1 cellular context compared by ENCODE assay signal in genomic region chr4:179196511-179196910, GRCh38.
TF ChIP-seq lines count a peak whose summit lies in the region.

No MANE protein-coding gene starts in this region.

TF ChIP-seq in GM23338, 12 proteins besides CTCF, POLR2A, EP300 and RAD21 (continued from another document):
- TF ChIP-seq ZNF462 (CRISPR knock-in tag; IDR thresholded peaks at IDR 0.05) (no peak), NANOG (IDR thresholded peaks at IDR 0.05; ENCODE audit: borderline replicate concordance) (no peak), POLR2AphosphoS5 (IDR thresholded peaks at IDR 0.05; ENCODE audit: low read depth) (no peak), EZH2phosphoT487 (IDR thresholded peaks at IDR 0.05; ENCODE audit: unreplicated experiment) (no peak), ZNF114 (CRISPR knock-in tag; IDR thresholded peaks at IDR 0.05) (no peak), ETS1 (IDR thresholded peaks at IDR 0.05) (no peak)
